Comparison of ENCODE assay signal across 18 cellular contexts in the genomic region with DNA sequence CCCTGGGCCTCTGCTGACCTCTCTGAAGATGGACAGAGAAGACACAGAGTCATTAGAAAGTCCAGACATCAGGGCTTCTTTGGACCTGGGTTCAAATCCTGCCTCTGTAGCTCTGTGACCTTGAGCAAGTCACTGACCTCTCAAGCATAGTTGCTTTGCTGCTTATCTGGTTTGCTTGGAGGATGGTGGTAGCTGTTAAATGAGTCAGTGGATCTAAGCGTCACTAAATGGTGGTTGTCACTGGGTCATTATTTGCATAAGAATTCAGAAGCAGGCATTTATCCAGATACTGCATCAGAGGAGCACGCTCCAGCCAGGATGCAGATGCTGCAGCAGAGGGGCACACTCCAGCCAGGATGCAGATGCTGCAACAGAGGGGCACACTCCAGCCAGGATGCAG.
"Had no signal": no experiment of that assay in that cellular context is flagged by ENCODE, and none has a peak within 500 bp of the region (broad histone marks: within the 10 kb centered on the region; RNA-seq: fewer than 3 reads in every experiment).

No MANE protein-coding gene starts in this region.

- H3K9me3 ChIP-seq: breast epithelium, esophagus muscularis mucosa, gastrocnemius medialis, heart right ventricle, sigmoid colon, tibial nerve had no signal

- DNase-seq: activated CD4-positive, alpha-beta T cell treated with anti-CD3 and anti-CD28 coated beads, Interleukin-2, amount 10 ng/mL, durations not matched to agents 7 days and 5 days; activated CD4-positive, CD25-positive, alpha-beta regulatory T cell; activated CD8-positive, alpha-beta memory T cell treated with anti-CD3 and anti-CD28 coated beads for 24 hours; activated naive CD4-positive, alpha-beta T cell treated with anti-CD3 and anti-CD28 coated beads for 36 hours; dorsolateral prefrontal cortex; gastrocnemius medialis; heart right ventricle; left ventricle myocardium superior; mesendoderm; sigmoid colon; stimulated activated CD4-positive, alpha-beta T cell treated with anti-CD3 and anti-CD28 coated beads, Interleukin-2, amount 100 ng/mL, for 24 hours; stimulated activated naive B cell treated with anti-CD40 and anti-IgM and Interleukin-4, amounts not matched to agents 10 μg/mL and 1 μg/mL and 100 μg/mL, for 72 hours; T-helper 2 cell had no signal

- H3K4me3 ChIP-seq: breast epithelium, dorsolateral prefrontal cortex, esophagus muscularis mucosa, gastrocnemius medialis, heart right ventricle, sigmoid colon, tibial nerve had no signal

- H3K4me1 ChIP-seq: breast epithelium, gastrocnemius medialis, heart right ventricle had no signal

- FAIRE-seq: TTC549 had no signal

- ATAC-seq: activated T-helper 17 cell treated with anti-CD3 and anti-CD28 coated beads, Interleukin-2, amount 50 U/mL, for 72 hours; gastrocnemius medialis; heart right ventricle; left ventricle myocardium superior; stimulated activated naive B cell treated with anti-CD40 and anti-IgM and Interleukin-4, amounts not matched to agents 10 μg/mL and 1 μg/mL and 100 μg/mL, for 72 hours had no signal

- H3K27ac ChIP-seq: breast epithelium, dorsolateral prefrontal cortex, esophagus muscularis mucosa, gastrocnemius medialis, heart right ventricle, sigmoid colon, tibial nerve had no signal
